15 cellular contexts compared by ENCODE assay signal in genomic region chr5:29367176-29367833, GRCh38.
DNase-seq lines count a peak whose midpoint lies in the region; ATAC-seq and TF ChIP-seq lines count a peak whose summit lies in the region.
"Had no signal": no experiment of that assay in that cellular context is flagged by ENCODE, and none has a peak within 500 bp of the region (broad histone marks: within the 10 kb centered on the region; RNA-seq: fewer than 3 reads in every experiment).

No MANE protein-coding gene starts in this region.

- no peak overlapping the region for H3K27ac ChIP-seq in dorsolateral prefrontal cortex
- no peak overlapping the region for H3K27ac ChIP-seq in neuronal stem cell (replicated peaks; ENCODE audit: low read length)
- H3K27ac ChIP-seq: epithelial cell of prostate had no signal

- no peak overlapping the region for H4K91ac ChIP-seq in neuronal stem cell (ENCODE audit: low read depth, low read length, poor library complexity)

- H3K4me1 ChIP-seq in neuronal stem cell (ENCODE audit: control insufficient read depth in 2 of 2, insufficient read depth in 1 of 2, low read depth in 1 of 2, low read length in 2 of 2) = no peaks in the 10 kb centered on the region

- no peak overlapping the region for H3K4me3 ChIP-seq in NB4 (ENCODE audit: low read depth, low read length)
- no peak overlapping the region for H3K4me3 ChIP-seq in dorsolateral prefrontal cortex
- no peak overlapping the region for H3K4me3 ChIP-seq in neuronal stem cell (ENCODE audit: low read length in 2 of 2)

- no CpG with 5 or more reads among the region's 5 CpGs for WGBS in neuronal stem cell (ENCODE audit: extremely low coverage in 2 of 2, insufficient read length in 2 of 2, insufficient replicate concordance in 1 of 2), 2 donors

- H3K9ac ChIP-seq in neuronal stem cell (ENCODE audit: low read depth, low read length, poor library complexity) = no peak overlapping the region

- H3K18ac ChIP-seq in neuronal stem cell (ENCODE audit: low read length) = no peak overlapping the region

- intact Hi-C loops in dorsolateral prefrontal cortex (cut with DNase I) = loop anchor here in 1 of 2 donors (2.0 kb wide), 1 partner anchor 329 kb away; no protein-coding TSS in a partner anchor

- no peak overlapping the region for H2AFZ ChIP-seq in neuronal stem cell (ENCODE audit: low read length)

- H2BK5ac ChIP-seq in neuronal stem cell (ENCODE audit: low read length) = no peak overlapping the region

- no peak overlapping the region for H3K23ac ChIP-seq in neuronal stem cell (ENCODE audit: low read depth, low read length, poor library complexity)

- H3K9me3 ChIP-seq in neuronal stem cell (replicated peaks in 1 of 2; ENCODE audit: control insufficient read depth in 2 of 2, insufficient read depth in 1 of 2, low read depth in 1 of 2, low read length in 2 of 2) = no peaks in the 10 kb centered on the region

- no peaks in the 10 kb centered on the region for H3K36me3 ChIP-seq in neuronal stem cell (replicated peaks in 1 of 2; ENCODE audit: control insufficient read depth in 2 of 2, insufficient read depth in 2 of 2, low read length in 2 of 2)

- in situ Hi-C loops in GM13977 (cut with MboI; ENCODE audit: low pct_unique_long_range_greater_than_20kb, low sequenced_read_pairs, unreplicated experiment) = no loop called here
- in situ Hi-C loops in ACHN (cut with HindIII; ENCODE audit: low pct_ligation_motif_present, low pct_unique_long_range_greater_than_20kb, low sequenced_read_pairs) = no loop called here

- no peak overlapping the region for H2BK15ac ChIP-seq in neuronal stem cell (ENCODE audit: low read length)

- no peak for DNase-seq in GM13977 (ENCODE audit: low spot score)
- peak; percentile 22 for DNase-seq in NB4 (ENCODE audit: low read depth)
- no peak for DNase-seq in dorsolateral prefrontal cortex
- DNase-seq in neuronal stem cell (ENCODE audit: low spot score) = peak; percentile 18
- no peak for DNase-seq in HuH-7.5 (ENCODE audit: low spot score)
- DNase-seq in middle frontal gyrus (ENCODE audit: extremely low spot score, low spot score) = no peak
- DNase-seq in ACHN = no peak
- DNase-seq: CD8-positive, alpha-beta T cell; left ventricle myocardium superior; NCI-H1694; nephron progenitor cell; small intestine had no signal

- no peak overlapping the region for H3K14ac ChIP-seq in neuronal stem cell (ENCODE audit: low read length)

- H3K4me2 ChIP-seq in neuronal stem cell (ENCODE audit: insufficient read depth, low read length, poor library complexity, severe bottlenecking) = no peak overlapping the region

- no peak overlapping the region for H2BK12ac ChIP-seq in neuronal stem cell (ENCODE audit: low read length)

- no peak overlapping the region for H2BK120ac ChIP-seq in neuronal stem cell (ENCODE audit: low read depth, low read length)

- H2AK5ac ChIP-seq in neuronal stem cell (ENCODE audit: low read depth, low read length) = no peak overlapping the region

- H3K4ac ChIP-seq in neuronal stem cell (ENCODE audit: low read length) = no peak overlapping the region

- TF ChIP-seq CTCF in GM13977 (IDR thresholded peaks at IDR 0.05; ENCODE audit: extremely low read depth, insufficient read depth, missing control alignments) (peak; percentile 31), NB4 (IDR thresholded peaks at IDR 0.05; ENCODE audit: low read depth, low read length) (peak; percentile 13), dorsolateral prefrontal cortex (IDR thresholded peaks at IDR 0.05 in 54 of 56, conservative IDR thresholded peaks at IDR 0.05 in 2 of 56; ENCODE audit: low read depth in 1 of 56, partially characterized antibody in 56 of 56) (peak in 44 of 56 donors; percentile 10 to 73 (median 38))

- no peaks in the 10 kb centered on the region for H3K27me3 ChIP-seq in dorsolateral prefrontal cortex
- H3K27me3 ChIP-seq in neuronal stem cell (ENCODE audit: control insufficient read depth in 3 of 3, insufficient read depth in 3 of 3, low read depth in 1 of 3, low read length in 3 of 3) = no peaks in the 10 kb centered on the region

- no peak overlapping the region for H4K8ac ChIP-seq in neuronal stem cell (ENCODE audit: low read depth, low read length)

- ATAC-seq in GM19395 (IDR thresholded peaks at IDR 0.05; ENCODE audit: unreplicated experiment) = no peak
- ATAC-seq: activated CD4-positive, CD25-positive, alpha-beta regulatory T cell treated with anti-CD3 and anti-CD28 coated beads, Interleukin-2, amount 50 U/mL, for 24 hours; CD8-positive, alpha-beta T cell; left ventricle myocardium superior had no signal

- no peaks in the 10 kb centered on the region for H3K79me1 ChIP-seq in neuronal stem cell (ENCODE audit: low read depth, low read length)

- no peak for TF ChIP-seq POLR2A in NB4 (IDR thresholded peaks at IDR 0.05; ENCODE audit: extremely low read depth, insufficient read length)

Comparison
In these comparisons a context has a peak if more than half of its experiments do, and no peak if none do; other contexts are left out.
1. DNase-seq: peak in NB4 (single experiment) and neuronal stem cell (single experiment); none in GM13977 (single experiment), dorsolateral prefrontal cortex (0 of 10), HuH-7.5 (single experiment), middle frontal gyrus (single experiment) and ACHN (single experiment).
2. Peak in every context shown above with its lines, with median percentiles within 50 percentile points of each other: CTCF ChIP-seq.